Comparison of ENCODE assay signal across 7 cellular contexts in the genomic region with DNA sequence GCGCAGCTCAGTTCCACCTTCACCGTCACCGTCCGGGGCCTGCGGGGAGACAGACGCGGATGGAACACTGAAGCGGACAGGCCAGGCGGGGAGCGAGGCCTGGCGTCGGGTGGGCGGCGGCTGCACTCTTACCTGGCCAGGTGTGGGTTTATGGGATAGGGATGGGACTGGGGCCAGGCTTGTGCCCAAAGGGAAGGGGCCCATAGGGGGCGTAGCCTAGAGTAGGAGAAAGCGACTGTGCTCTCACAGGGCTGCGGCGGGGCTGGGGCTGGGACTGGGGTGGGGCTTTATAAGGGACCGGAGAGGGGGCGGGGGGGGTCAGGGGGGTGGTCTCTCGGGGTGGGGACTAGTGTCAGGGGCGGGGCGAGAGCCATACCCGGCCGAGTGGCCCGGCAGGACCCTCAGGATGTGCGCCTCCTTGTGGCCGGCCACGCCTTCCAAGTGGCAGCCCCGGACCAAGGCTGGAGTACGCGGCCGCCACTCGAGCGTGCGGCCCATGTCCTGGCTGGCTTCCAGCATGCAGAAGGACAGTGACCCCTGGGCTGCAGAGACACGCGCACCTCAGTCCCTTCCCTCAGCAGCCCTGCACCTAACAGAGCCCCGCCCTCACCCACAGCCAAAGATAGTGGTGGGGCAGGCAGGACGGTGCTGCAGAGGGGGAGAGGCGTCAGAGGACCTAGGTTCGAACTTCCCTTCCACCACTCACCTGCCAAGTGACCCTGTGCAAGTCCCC. TPM values are rescaled to one million over a fixed set of nuclear protein-coding genes. Genes with fewer than 3 reads are reported as not detected.
A peak's percentile ranks its signal among the peaks of the same experiment; 100 is the strongest.
DNase-seq lines count a peak whose midpoint lies in the region; ATAC-seq and TF ChIP-seq lines count a peak whose summit lies in the region.
"Had no signal": no experiment of that assay in that cellular context is flagged by ENCODE, and none has a peak within 500 bp of the region (broad histone marks: within the 10 kb centered on the region; RNA-seq: fewer than 3 reads in every experiment).

No MANE protein-coding gene starts in this region.

- TF ChIP-seq CTCF in CD14-positive monocyte (IDR thresholded peaks at IDR 0.05) (peak; percentile 24), Panc1 (IDR thresholded peaks at IDR 0.05) (no peak; the same call in 1 of the 2 replicates), kidney epithelial cell (IDR thresholded peaks at IDR 0.05; ENCODE audit: insufficient read depth, low read length, poor library complexity, severe bottlenecking) (peak; percentile 54)

- peak; percentile 58; the same call in 1 of the 2 replicates for ATAC-seq in Panc1
- ATAC-seq in GM18520 (IDR thresholded peaks at IDR 0.05; ENCODE audit: unreplicated experiment) = no peak

- CTCF ChIA-PET in Panc1 (lab: Charles Lee) = no interaction called here

- intact Hi-C loops in CD14-positive monocyte (cut with micrococcal nuclease) (loop anchor here in 1 of 2 donors (5.0 kb wide), 1 partner anchor 37 kb away; no protein-coding TSS in a partner anchor), Panc1 (cut with micrococcal nuclease; ENCODE audit: unreplicated experiment) (no loop called here)

- no peak overlapping the region for H3K4me3 Mint-ChIP-seq in CD14-positive monocyte

- H3K27ac ChIP-seq in Panc1 (ENCODE audit: low read length) = no peak overlapping the region

- no peaks in the 10 kb centered on the region for H3K9me3 ChIP-seq in Panc1 (ENCODE audit: control insufficient read depth, insufficient read depth, low read depth, low read length)

- POLR2A ChIA-PET in Panc1 (lab: Charles Lee) = no interaction called here

- no peaks in the 10 kb centered on the region for H3K27me3 ChIP-seq in Panc1 (ENCODE audit: control insufficient read depth, insufficient read depth, low read length)
- H3K27me3 ChIP-seq in kidney epithelial cell (ENCODE audit: control insufficient read depth, insufficient read depth, low read length) = no peaks in the 10 kb centered on the region

- peaks cover 1 to 3% (median 2%) of the 10 kb centered on the region in 3 donors for H3K27me3 Mint-ChIP-seq in CD14-positive monocyte (ENCODE audit: low read depth in 3 of 3)

- H3K9me3 Mint-ChIP-seq in CD14-positive monocyte = no peaks in the 10 kb centered on the region

- peaks cover 46 to 58% of the 10 kb centered on the region in 2 donors for H3K36me3 Mint-ChIP-seq in CD14-positive monocyte

- H3K4me1 ChIP-seq in Panc1 (ENCODE audit: control insufficient read depth, insufficient read depth, low read length) = no peaks in the 10 kb centered on the region

- H3K36me3 ChIP-seq in Panc1 (ENCODE audit: control insufficient read depth, insufficient read depth, low read length) (no peaks in the 10 kb centered on the region), kidney epithelial cell (ENCODE audit: control insufficient read depth, insufficient read depth, low read length) (no peaks in the 10 kb centered on the region)

- H3K27ac Mint-ChIP-seq in CD14-positive monocyte = peak overlapping the region in 1 of 7 donors; percentile 35

- no peak for DNase-seq in CD14-positive monocyte (ENCODE audit: low spot score)
- no peak for DNase-seq in Panc1 (ENCODE audit: low read depth, low spot score)
- DNase-seq in kidney epithelial cell (ENCODE audit: low read depth) = no peak
- DNase-seq in NK-92 (lab: John Stamatoyannopoulos, UW; ENCODE audit: unreplicated experiment) = no peak
- DNase-seq in NCI-H1694 treated with DMSO at 0.1 percent for 48 hours (lab: John Stamatoyannopoulos, UW) = no peak

- no TSS peak for BruUV-seq in Panc1 (replicated peaks; lab: Mats Ljungman, UMichigan)

- in situ Hi-C loops in Panc1 (cut with HindIII; ENCODE audit: low pct_unique_long_range_greater_than_20kb, low sequenced_read_pairs) = no loop called here

- H3K4me1 Mint-ChIP-seq in CD14-positive monocyte = peaks cover 11% of the 10 kb centered on the region

- H3K4me3 ChIP-seq in Panc1 (ENCODE audit: low read depth in 2 of 2, low read length in 2 of 2) (no peak overlapping the region), kidney epithelial cell (ENCODE audit: low read depth, low read length) (no peak overlapping the region)

RNA-seq across cellular contexts. Expression of a gene that starts 22.8 kb away (rescaled TPM):
- 10 to 100 TPM; 21.3 to 25.2 TPM for polyA plus RNA-seq in CD14-positive monocyte
- total RNA-seq in Panc1 (2021; ENCODE audit: unreplicated experiment) (56.5 TPM), kidney epithelial cell (92.5 and 131 TPM in 2 replicates)
- polyA plus RNA-seq in Panc1 (2012; ENCODE audit: insufficient read length) = 62.7 TPM

RNA-seq across cellular contexts. Expression of a gene that starts 29.0 kb away (rescaled TPM):
- 10 to 100 TPM; 15.7 to 26.0 TPM for polyA plus RNA-seq in CD14-positive monocyte
- 25.1 TPM for total RNA-seq in Panc1 (2021; ENCODE audit: unreplicated experiment)
- 41.4 TPM for polyA plus RNA-seq in Panc1 (2012; ENCODE audit: insufficient read length)
- 3.4 and 6.3 TPM in 2 replicates for total RNA-seq in kidney epithelial cell

RNA-seq across cellular contexts. Expression of a gene that starts 39.7 kb away (rescaled TPM):
- polyA plus RNA-seq in CD14-positive monocyte = 10 to 100 TPM; 24.9 to 26.4 TPM
- total RNA-seq in Panc1 (2021; ENCODE audit: unreplicated experiment) = 48.7 TPM
- 66.8 TPM for polyA plus RNA-seq in Panc1 (2012; ENCODE audit: insufficient read length)
- total RNA-seq in kidney epithelial cell = 38.5 and 47.3 TPM in 2 replicates

RNA-seq across cellular contexts. Expression of a gene that starts 47.0 kb away (rescaled TPM):
- polyA plus RNA-seq in CD14-positive monocyte = 10 to 100 TPM; 11.5 to 20.5 TPM
- 0.49 TPM for total RNA-seq in Panc1 (2021; ENCODE audit: unreplicated experiment)
- 0.86 TPM for polyA plus RNA-seq in Panc1 (2012; ENCODE audit: insufficient read length)
- total RNA-seq in kidney epithelial cell = 0.17 and 0.27 TPM in 2 replicates
- total RNA-seq: MCF 10A had no signal

RNA-seq across cellular contexts. Expression of a gene that starts 52.0 kb away (rescaled TPM):
- polyA plus RNA-seq in CD14-positive monocyte = not detected
- total RNA-seq in Panc1 (2021; ENCODE audit: unreplicated experiment) = 62.1 TPM
- polyA plus RNA-seq in Panc1 (2012; ENCODE audit: insufficient read length) = 89.8 TPM
- 44.8 and 56.4 TPM in 2 replicates for total RNA-seq in kidney epithelial cell
